Comparison of ENCODE assay signal across 1 cellular context in genomic region chr6:105805581-105806023, GRCh38.
A peak's percentile ranks its signal among the peaks of the same experiment; 100 is the strongest.
TF ChIP-seq lines count a peak whose summit lies in the region.

No MANE protein-coding gene starts in this region.

TF ChIP-seq in K562, 482 proteins besides CTCF, POLR2A, EP300 and RAD21 (continued from another document and continues in another):
- TF ChIP-seq PATZ1 (CRISPR knock-in tag; IDR thresholded peaks at IDR 0.05; ENCODE audit: borderline replicate concordance) (no peak), IFI16 (CRISPR knock-in tag; IDR thresholded peaks at IDR 0.05) (no peak), E2F3 (CRISPR knock-in tag; IDR thresholded peaks at IDR 0.05) (no peak), CC2D1A (IDR thresholded peaks at IDR 0.05) (no peak), ZNF398 (CRISPR knock-in tag; IDR thresholded peaks at IDR 0.05) (no peak), HLTF (IDR thresholded peaks at IDR 0.05) (no peak), RFX1 (IDR thresholded peaks at IDR 0.05) (peak; percentile 47), ZNF644 (tag; IDR thresholded peaks at IDR 0.05; ENCODE audit: low read depth) (peak; percentile 94), TBL1XR1 (IDR thresholded peaks at IDR 0.05; ENCODE audit: low read length in 2 of 2) (no peak), ZBTB49 (CRISPR knock-in tag; IDR thresholded peaks at IDR 0.05; ENCODE audit: borderline replicate concordance) (no peak), RBM39 (optimal IDR thresholded peaks at IDR 0.05; ENCODE audit: low read depth, low read length) (no peak), ATF6 (CRISPR knock-in tag; IDR thresholded peaks at IDR 0.05) (no peak), PHF20 (IDR thresholded peaks at IDR 0.05; ENCODE audit: partially characterized antibody) (no peak), PRMT5 (CRISPR knock-in tag; IDR thresholded peaks at IDR 0.05) (no peak), ZEB2 (IDR thresholded peaks at IDR 0.05) (0 out of 2 replicates have a peak, but pooled peaks have one; percentile 16), CCAR2 (IDR thresholded peaks at IDR 0.05; ENCODE audit: low read depth, low read length) (no peak), ZNF780A (CRISPR knock-in tag; IDR thresholded peaks at IDR 0.05) (no peak), CBX3 (IDR thresholded peaks at IDR 0.05; ENCODE audit: borderline replicate concordance in 1 of 2, low read length in 2 of 2) (peak in 1 of 2 experiments; percentile 68; a peak in 1 of 3 replicates), ETS1 (conservative IDR thresholded peaks at IDR 0.05; ENCODE audit: control insufficient read depth, low read depth, low read length) (no peak), KLF1 (tag; IDR thresholded peaks at IDR 0.05) (no peak), BRD4 (IDR thresholded peaks at IDR 0.05) (no peak), CLOCK (CRISPR knock-in tag; IDR thresholded peaks at IDR 0.05; ENCODE audit: borderline replicate concordance) (no peak), NR2F6 (CRISPR knock-in tag; IDR thresholded peaks at IDR 0.05) (no peak), ZNF165 (CRISPR knock-in tag; IDR thresholded peaks at IDR 0.05; ENCODE audit: borderline replicate concordance) (no peak), POU5F1 (IDR thresholded peaks at IDR 0.05; ENCODE audit: borderline replicate concordance, low read depth, low read length, partially characterized antibody) (no peak), PHTF2 (CRISPR knock-in tag; IDR thresholded peaks at IDR 0.05) (no peak), KDM2B (CRISPR knock-in tag; IDR thresholded peaks at IDR 0.05) (no peak), ZNF395 (CRISPR knock-in tag; IDR thresholded peaks at IDR 0.05) (peak; percentile 92), TFAP4 (CRISPR knock-in tag; IDR thresholded peaks at IDR 0.05; ENCODE audit: borderline replicate concordance) (no peak), CBFA2T3 (IDR thresholded peaks at IDR 0.05) (peak; percentile 60), KAT8 (IDR thresholded peaks at IDR 0.05; ENCODE audit: low read depth) (no peak), PTRF (tag; IDR thresholded peaks at IDR 0.05) (peak; percentile 74), ARID2 (IDR thresholded peaks at IDR 0.05) (0 out of 2 replicates have a peak, but pooled peaks have one; percentile 10), GMEB1 (CRISPR knock-in tag; IDR thresholded peaks at IDR 0.05) (no peak), NCOA1 (IDR thresholded peaks at IDR 0.05; ENCODE audit: low read depth) (no peak), NFIX (CRISPR knock-in tag; IDR thresholded peaks at IDR 0.05; ENCODE audit: low read depth) (no peak), AFF4 (CRISPR knock-in tag; IDR thresholded peaks at IDR 0.05) (no peak), ZBTB2 (IDR thresholded peaks at IDR 0.05) (no peak)
